In genomic region chr11:73047773-73048371, GRCh38 we compare ENCODE assay signal across 8 cellular contexts.
A peak's percentile ranks its signal among the peaks of the same experiment; 100 is the strongest.
DNase-seq lines count a peak whose midpoint lies in the region; ATAC-seq and TF ChIP-seq lines count a peak whose summit lies in the region.

No MANE protein-coding gene starts in this region.

- peaks cover 19 to 44% (median 29%) of the 10 kb centered on the region in 4 donors for H3K4me1 Mint-ChIP-seq in CD4-positive, CD25-positive, alpha-beta regulatory T cell
- peaks cover 17% of the 10 kb centered on the region for H3K4me1 Mint-ChIP-seq in chondrocyte (ENCODE audit: low read depth)

- no peaks in the 10 kb centered on the region for H3K36me3 Mint-ChIP-seq in CD4-positive, CD25-positive, alpha-beta regulatory T cell
- H3K36me3 Mint-ChIP-seq in chondrocyte (ENCODE audit: low read depth) = no peaks in the 10 kb centered on the region

- no peaks in the 10 kb centered on the region for H3K9me3 ChIP-seq in CD4-positive, CD25-positive, alpha-beta regulatory T cell (ENCODE audit: control insufficient read depth in 2 of 2, low read length in 2 of 2)

- ATAC-seq in CD4-positive, CD25-positive, alpha-beta regulatory T cell (ENCODE audit: low read depth in 2 of 2) = peak in 1 of 2 donors; percentile 62
- ATAC-seq in GM19438 (IDR thresholded peaks at IDR 0.05; ENCODE audit: low read depth, unreplicated experiment) (peak; percentile 70), HG03521 (IDR thresholded peaks at IDR 0.05; ENCODE audit: unreplicated experiment) (peak; percentile 53)

- peak overlapping the region; percentile 4 to 86 (median 72) for H3K4me3 Mint-ChIP-seq in CD4-positive, CD25-positive, alpha-beta regulatory T cell
- H3K4me3 Mint-ChIP-seq in chondrocyte (ENCODE audit: unreplicated experiment) = peak overlapping the region; percentile 1

- no peak for TF ChIP-seq CTCF in chondrocyte (IDR thresholded peaks at IDR 0.05)

- H3K4me3 ChIP-seq in CD4-positive, CD25-positive, alpha-beta regulatory T cell (ENCODE audit: low read depth, low read length) = peak overlapping the region; percentile 78

- no peaks in the 10 kb centered on the region for H3K9me3 Mint-ChIP-seq in CD4-positive, CD25-positive, alpha-beta regulatory T cell
- no peaks in the 10 kb centered on the region for H3K9me3 Mint-ChIP-seq in chondrocyte (ENCODE audit: low read depth)

- H3K27me3 ChIP-seq in CD4-positive, CD25-positive, alpha-beta regulatory T cell (ENCODE audit: control insufficient read depth, insufficient read depth, low read length) = no peaks in the 10 kb centered on the region

- peaks cover 14% of the 10 kb centered on the region for H3K4me1 ChIP-seq in CD4-positive, CD25-positive, alpha-beta regulatory T cell (ENCODE audit: control insufficient read depth, insufficient read depth, low read length, poor library complexity, severe bottlenecking)

- peak overlapping the region; percentile 23 to 75 (median 50) for H3K27ac Mint-ChIP-seq in CD4-positive, CD25-positive, alpha-beta regulatory T cell
- peak overlapping the region; percentile 63 for H3K27ac Mint-ChIP-seq in chondrocyte (ENCODE audit: unreplicated experiment)

- no peaks in the 10 kb centered on the region for H3K27me3 Mint-ChIP-seq in CD4-positive, CD25-positive, alpha-beta regulatory T cell
- no peaks in the 10 kb centered on the region for H3K27me3 Mint-ChIP-seq in chondrocyte (ENCODE audit: low read depth)

- no peaks in the 10 kb centered on the region for H3K36me3 ChIP-seq in CD4-positive, CD25-positive, alpha-beta regulatory T cell (ENCODE audit: control insufficient read depth, insufficient read depth, low read length)

- H3K27ac ChIP-seq in CD4-positive, CD25-positive, alpha-beta regulatory T cell (ENCODE audit: insufficient read depth, low read length, poor library complexity, severe bottlenecking) = peak overlapping the region; percentile 26

- peak in 2 of 3 donors; percentile 4 to 52 for DNase-seq in CD4-positive, CD25-positive, alpha-beta regulatory T cell
- DNase-seq in chondrocyte (ENCODE audit: low spot score) (no peak), SKM-1 treated with dmso at 0.1 percent for 144 hours (lab: John Stamatoyannopoulos, UW; ENCODE audit: unreplicated experiment) (no peak), OCI-M2 (lab: John Stamatoyannopoulos, UW; ENCODE audit: unreplicated experiment) (no peak), NCI-H2196 (lab: John Stamatoyannopoulos, UW; ENCODE audit: unreplicated experiment) (no peak), ecto neural progenitor cell (ENCODE audit: low spot score) (no peak)

Comparison
In these comparisons a context has a peak if more than half of its experiments do, and no peak if none do; other contexts are left out.
1. DNase-seq: peak in CD4-positive, CD25-positive, alpha-beta regulatory T cell (2 of 3); none in chondrocyte (single experiment), SKM-1 treated with dmso at 0.1 percent for 144 hours (single experiment), OCI-M2 (single experiment), NCI-H2196 (single experiment) and ecto neural progenitor cell (single experiment).